ENCODE assay signal across 20 cellular contexts in genomic region chr3:155423526-155423925, GRCh38.
"Had no signal": no experiment of that assay in that cellular context is flagged by ENCODE, and none has a peak within 500 bp of the region (broad histone marks: within the 10 kb centered on the region; RNA-seq: fewer than 3 reads in every experiment).

No MANE protein-coding gene starts in this region.

- H3K9me3 ChIP-seq: lower lobe of right lung, pancreas had no signal

- DNase-seq: activated B cell treated with CpG ODN at 0.5 μM for 24 hours; activated CD4-positive, alpha-beta memory T cell treated with anti-CD3 and anti-CD28 coated beads for 36 hours; activated CD4-positive, alpha-beta T cell treated with anti-CD3 and anti-CD28 coated beads for 4 hours; activated naive CD4-positive, alpha-beta T cell treated with Interleukin-2 at 50 U/mL for 16 hours; activated naive CD8-positive, alpha-beta T cell treated with anti-CD3 and anti-CD28 coated beads, Interleukin-2, amount 10 ng/mL, durations not matched to agents 7 days and 5 days; activated T-cell treated with anti-CD3 and anti-CD28 coated beads, Interleukin-2, amount 50 U/mL, for 1 hour; amygdala; effector memory CD8-positive, alpha-beta T cell; foreskin keratinocyte; lower lobe of right lung; pancreas; right lobe of liver; stimulated activated CD4-positive, alpha-beta T cell treated with anti-CD3 and anti-CD28 coated beads, Interleukin-15, amount 100 ng/mL, for 24 hours; stimulated activated CD4-positive, alpha-beta T cell treated with anti-CD3 and anti-CD28 coated beads, Interleukin-4, amount 100 ng/mL, for 1 hour; tibial artery had no signal

- H3K4me1 ChIP-seq: foreskin keratinocyte, lower lobe of right lung, pancreas, right lobe of liver, tibial artery had no signal

- H3K36me3 Mint-ChIP-seq: activated CD4-positive, alpha-beta memory T cell treated with anti-CD3 and anti-CD28 coated beads for 36 hours; activated naive CD8-positive, alpha-beta T cell treated with anti-CD3 and anti-CD28 coated beads, Interleukin-2, amount 10 ng/mL, durations not matched to agents 7 days and 5 days; natural killer cell treated with Interleukin-12 subunit alpha and Interleukin-12 subunit beta and Interleukin-15 and Interleukin-18, amount 100 ng/mL, for 72 hours; stimulated activated effector memory CD8-positive, alpha-beta T cell treated with anti-CD3 and anti-CD28 coated beads, Interleukin-12 subunit alpha, Interleukin-12 subunit beta, amount 100 ng/mL, for 72 hours had no signal

- H3K27me3 ChIP-seq: foreskin keratinocyte, hepatocyte, neutrophil, pancreas, right lobe of liver, tibial artery had no signal

- H2AFZ ChIP-seq: hepatocyte had no signal

- H3K4me1 Mint-ChIP-seq: activated B cell treated with CpG ODN at 0.5 μM for 24 hours; activated naive CD8-positive, alpha-beta T cell treated with anti-CD3 and anti-CD28 coated beads, Interleukin-2, amount 10 ng/mL, durations not matched to agents 7 days and 5 days; stimulated activated effector memory CD8-positive, alpha-beta T cell treated with anti-CD3 and anti-CD28 coated beads, Interleukin-12 subunit alpha, Interleukin-12 subunit beta, amount 100 ng/mL, for 72 hours had no signal

- H3K4me2 ChIP-seq: hepatocyte had no signal

- H3K9me3 Mint-ChIP-seq: stimulated activated effector memory CD8-positive, alpha-beta T cell treated with anti-CD3 and anti-CD28 coated beads, Interleukin-12 subunit alpha, Interleukin-12 subunit beta, amount 100 ng/mL, for 72 hours had no signal

- H3K4me3 Mint-ChIP-seq: activated B cell treated with CpG ODN at 0.5 μM for 24 hours; activated CD4-positive, alpha-beta memory T cell treated with anti-CD3 and anti-CD28 coated beads for 36 hours; activated naive CD8-positive, alpha-beta T cell treated with anti-CD3 and anti-CD28 coated beads, Interleukin-2, amount 10 ng/mL, durations not matched to agents 7 days and 5 days; effector memory CD8-positive, alpha-beta T cell; natural killer cell treated with Interleukin-12 subunit alpha and Interleukin-12 subunit beta and Interleukin-15 and Interleukin-18, amount 100 ng/mL, for 72 hours; stimulated activated effector memory CD8-positive, alpha-beta T cell treated with anti-CD3 and anti-CD28 coated beads, Interleukin-12 subunit alpha, Interleukin-12 subunit beta, amount 100 ng/mL, for 72 hours had no signal

- H3K27ac Mint-ChIP-seq: activated B cell treated with CpG ODN at 0.5 μM for 24 hours; activated CD4-positive, alpha-beta memory T cell treated with anti-CD3 and anti-CD28 coated beads for 36 hours; activated naive CD8-positive, alpha-beta T cell treated with anti-CD3 and anti-CD28 coated beads, Interleukin-2, amount 10 ng/mL, durations not matched to agents 7 days and 5 days; activated T-helper 2 cell treated with anti-CD3 and anti-CD28 coated beads, Interferon-gamma antibody, Interleukin-2, Interleukin-4, amounts not matched to agents 10 μg/mL and 5 μg/mL and 100 μg/mL, durations not matched to agents 14 hours and 24 hours and 36 hours; effector memory CD8-positive, alpha-beta T cell; natural killer cell treated with Interleukin-12 subunit alpha and Interleukin-12 subunit beta and Interleukin-15 and Interleukin-18, amount 100 ng/mL, for 72 hours; stimulated activated effector memory CD8-positive, alpha-beta T cell treated with anti-CD3 and anti-CD28 coated beads, Interleukin-12 subunit alpha, Interleukin-12 subunit beta, amount 100 ng/mL, for 72 hours had no signal

- H3K79me2 ChIP-seq: hepatocyte had no signal

- H3K36me3 ChIP-seq: lower lobe of right lung, neutrophil, pancreas, right lobe of liver, tibial artery had no signal

- H3K4me3 ChIP-seq: hepatocyte, lower lobe of right lung, pancreas, right lobe of liver, tibial artery had no signal

- H3K27me3 Mint-ChIP-seq: activated B cell treated with CpG ODN at 0.5 μM for 24 hours had no signal

- H3K27ac ChIP-seq: foreskin keratinocyte, hepatocyte, lower lobe of right lung, neutrophil, pancreas, right lobe of liver, tibial artery had no signal
